In the genomic region with DNA sequence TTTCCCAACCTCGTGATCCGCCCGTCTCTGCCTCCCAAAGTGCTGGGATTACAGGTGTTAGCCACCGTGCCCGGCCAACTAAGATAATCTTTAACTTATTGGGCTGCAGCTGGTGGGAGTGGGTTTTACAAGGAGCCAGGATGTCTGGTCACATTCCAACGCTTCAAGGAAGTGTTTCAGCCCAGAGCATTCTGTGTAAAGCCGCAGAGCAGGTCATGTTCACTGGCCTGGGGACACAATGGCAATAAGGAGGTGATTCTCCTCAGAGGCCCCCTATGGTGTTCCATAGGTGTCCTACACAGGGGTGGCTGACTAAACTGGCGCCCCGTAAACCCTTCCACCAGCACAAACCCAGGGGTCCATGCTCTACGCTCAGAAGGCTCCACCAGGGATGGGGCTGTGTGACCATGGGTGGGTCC, we compare ENCODE assay signal across 8 cellular contexts. TPM values are rescaled to one million over a fixed set of nuclear protein-coding genes. Genes with fewer than 3 reads are reported as not detected.
DNase-seq lines count a peak whose midpoint lies in the region; ATAC-seq and TF ChIP-seq lines count a peak whose summit lies in the region.

No MANE protein-coding gene starts in this region.

- CTCF ChIA-PET in activated CD4-positive, alpha-beta T cell treated with anti-CD3 and anti-CD28 coated beads for 36 hours (lab: Charles Lee) = interaction anchor here (0.9 to 1.2 kb wide), 3 partner anchors 11 to 352 kb away, joined by 4 to 5 read pairs (median 5); no protein-coding TSS in a partner anchor
- CTCF ChIA-PET in activated B cell treated with CpG ODN at 0.5 μM for 24 hours (lab: Charles Lee) = no interaction called here

- no peaks in the 10 kb centered on the region for H3K27me3 Mint-ChIP-seq in activated CD4-positive, alpha-beta T cell treated with anti-CD3 and anti-CD28 coated beads for 36 hours
- H3K27me3 Mint-ChIP-seq in activated B cell treated with CpG ODN at 0.5 μM for 24 hours (no peaks in the 10 kb centered on the region), immature natural killer cell (ENCODE audit: low read depth in 3 of 3) (no peaks in the 10 kb centered on the region), HFFc6 (ENCODE audit: insufficient read depth) (peaks cover 5% of the 10 kb centered on the region)
- no peaks in the 10 kb centered on the region for H3K27me3 Mint-ChIP-seq in stimulated activated memory B cell treated with anti-CD40 and anti-IgM and Interleukin-4, amounts not matched to agents 10 μg/mL and 1 μg/mL and 100 μg/mL, for 72 hours

- POLR2A ChIA-PET in activated CD4-positive, alpha-beta T cell treated with anti-CD3 and anti-CD28 coated beads for 36 hours (lab: Charles Lee) = interaction anchor here (1.3 kb wide), 1 partner anchor 18 kb away, joined by 6 read pairs; no protein-coding TSS in a partner anchor
- POLR2A ChIA-PET in activated B cell treated with CpG ODN at 0.5 μM for 24 hours (lab: Charles Lee) = interaction anchor here (0.9 to 1.4 kb wide), 6 partner anchors 14 to 246 kb away, joined by 3 to 8 read pairs (median 4); a partner anchor contains a TSS

- H3K27ac Mint-ChIP-seq in activated CD4-positive, alpha-beta T cell treated with anti-CD3 and anti-CD28 coated beads for 36 hours = peak overlapping the region; percentile 63
- H3K27ac Mint-ChIP-seq in activated B cell treated with CpG ODN at 0.5 μM for 24 hours = no peak overlapping the region
- H3K27ac Mint-ChIP-seq in immature natural killer cell = peak overlapping the region in 3 of 6 donors; percentile 17 to 56 (median 49)
- peak overlapping the region; percentile 63 for H3K27ac Mint-ChIP-seq in stimulated activated memory B cell treated with anti-CD40 and anti-IgM and Interleukin-4, amounts not matched to agents 10 μg/mL and 1 μg/mL and 100 μg/mL, for 72 hours
- no peak overlapping the region for H3K27ac Mint-ChIP-seq in HFFc6

- TF ChIP-seq CTCF in activated B cell treated with CpG ODN at 0.5 μM for 24 hours (IDR thresholded peaks at IDR 0.05) (no peak), HFFc6 (IDR thresholded peaks at IDR 0.05) (no peak)

- no peaks in the 10 kb centered on the region for H3K36me3 Mint-ChIP-seq in activated CD4-positive, alpha-beta T cell treated with anti-CD3 and anti-CD28 coated beads for 36 hours (ENCODE audit: low read depth)
- no peaks in the 10 kb centered on the region for H3K36me3 Mint-ChIP-seq in activated B cell treated with CpG ODN at 0.5 μM for 24 hours (ENCODE audit: low read depth)
- no peaks in the 10 kb centered on the region for H3K36me3 Mint-ChIP-seq in immature natural killer cell
- H3K36me3 Mint-ChIP-seq in stimulated activated memory B cell treated with anti-CD40 and anti-IgM and Interleukin-4, amounts not matched to agents 10 μg/mL and 1 μg/mL and 100 μg/mL, for 72 hours = no peaks in the 10 kb centered on the region
- H3K36me3 Mint-ChIP-seq in HFFc6 (ENCODE audit: low read depth) = no peaks in the 10 kb centered on the region

- H3K4me3 Mint-ChIP-seq in activated CD4-positive, alpha-beta T cell treated with anti-CD3 and anti-CD28 coated beads for 36 hours = peak overlapping the region; percentile 61
- peak overlapping the region; percentile 69 for H3K4me3 Mint-ChIP-seq in activated B cell treated with CpG ODN at 0.5 μM for 24 hours
- peak overlapping the region in 3 of 5 donors; percentile 40 to 76 (median 66) for H3K4me3 Mint-ChIP-seq in immature natural killer cell
- H3K4me3 Mint-ChIP-seq in stimulated activated memory B cell treated with anti-CD40 and anti-IgM and Interleukin-4, amounts not matched to agents 10 μg/mL and 1 μg/mL and 100 μg/mL, for 72 hours = peak overlapping the region; percentile 76
- no peak overlapping the region for H3K4me3 Mint-ChIP-seq in HFFc6

- DNase-seq in activated CD4-positive, alpha-beta T cell treated with anti-CD3 and anti-CD28 coated beads for 36 hours = no peak
- DNase-seq in activated CD4-positive, alpha-beta T cell treated with anti-CD3 and anti-CD28 coated beads for 48 hours = no peak
- no peak for DNase-seq in activated B cell treated with CpG ODN at 0.5 μM for 24 hours
- no peak for DNase-seq in immature natural killer cell
- no peak for DNase-seq in HFFc6
- no peak for DNase-seq in NCI-H2171 treated with DMSO at 0.1 percent for 48 hours (lab: John Stamatoyannopoulos, UW)

- no peak for ATAC-seq in activated CD4-positive, alpha-beta T cell treated with anti-CD3 and anti-CD28 coated beads for 36 hours
- ATAC-seq in activated B cell treated with CpG ODN at 0.5 μM for 24 hours (ENCODE audit: low read depth) = no peak
- no peak for ATAC-seq in stimulated activated memory B cell treated with anti-CD40 and anti-IgM and Interleukin-4, amounts not matched to agents 10 μg/mL and 1 μg/mL and 100 μg/mL, for 72 hours
- ATAC-seq in GM19463 (IDR thresholded peaks at IDR 0.05; ENCODE audit: unreplicated experiment) = no peak

- H3K9me3 Mint-ChIP-seq in activated CD4-positive, alpha-beta T cell treated with anti-CD3 and anti-CD28 coated beads for 36 hours (ENCODE audit: low read depth) = no peaks in the 10 kb centered on the region
- H3K9me3 Mint-ChIP-seq in activated B cell treated with CpG ODN at 0.5 μM for 24 hours (no peaks in the 10 kb centered on the region), immature natural killer cell (no peaks in the 10 kb centered on the region), HFFc6 (no peaks in the 10 kb centered on the region)
- H3K9me3 Mint-ChIP-seq in stimulated activated memory B cell treated with anti-CD40 and anti-IgM and Interleukin-4, amounts not matched to agents 10 μg/mL and 1 μg/mL and 100 μg/mL, for 72 hours = no peaks in the 10 kb centered on the region

- intact Hi-C loops in activated CD4-positive, alpha-beta T cell treated with anti-CD3 and anti-CD28 coated beads for 36 hours (cut with DNase I, micrococcal nuclease) = no loop called here
- intact Hi-C loops in activated B cell treated with CpG ODN at 0.5 μM for 24 hours (cut with micrococcal nuclease) = no loop called here

- H3K4me1 Mint-ChIP-seq in activated CD4-positive, alpha-beta T cell treated with anti-CD3 and anti-CD28 coated beads for 36 hours = peaks cover 24% of the 10 kb centered on the region
- peaks cover 25% of the 10 kb centered on the region for H3K4me1 Mint-ChIP-seq in activated B cell treated with CpG ODN at 0.5 μM for 24 hours
- H3K4me1 Mint-ChIP-seq in immature natural killer cell = peaks cover 21% of the 10 kb centered on the region in 2 donors
- H3K4me1 Mint-ChIP-seq in stimulated activated memory B cell treated with anti-CD40 and anti-IgM and Interleukin-4, amounts not matched to agents 10 μg/mL and 1 μg/mL and 100 μg/mL, for 72 hours = peaks cover 28% of the 10 kb centered on the region
- H3K4me1 Mint-ChIP-seq in HFFc6 (ENCODE audit: low read depth) = peaks cover 6% of the 10 kb centered on the region

RNA-seq across cellular contexts. Expression of a gene that starts 1.2 kb away (rescaled TPM):
- total RNA-seq in activated CD4-positive, alpha-beta T cell treated with anti-CD3 and anti-CD28 coated beads for 36 hours = 1 to 10 TPM; 5.7 to 6.8 TPM
- 0.64 and 0.84 TPM in 2 replicates for total RNA-seq in activated B cell treated with CpG ODN at 0.5 μM for 24 hours
- polyA plus RNA-seq in immature natural killer cell = 1 to 10 TPM in 2 of 3 donors, under 1 TPM in 1; 0.81 to 4.7 (median 2.1) TPM
- total RNA-seq in HFFc6 (2021; fragmentation: NEBNext Ultra II Directional; extraction: Animal tissue kit (Norgen Biotek cat#: 25700)) = 10 to 100 TPM in 3 of 6 experiments, 1 to 10 TPM in 3; 3.0 to 12.4 (median 10.3) TPM

RNA-seq across cellular contexts. Expression of a gene that starts 17.1 kb away (rescaled TPM):
- 100 to 1,000 TPM; 103 to 127 TPM for total RNA-seq in activated CD4-positive, alpha-beta T cell treated with anti-CD3 and anti-CD28 coated beads for 36 hours
- 2.4 and 2.7 TPM in 2 replicates for total RNA-seq in activated B cell treated with CpG ODN at 0.5 μM for 24 hours
- polyA plus RNA-seq in immature natural killer cell = 100 to 1,000 TPM; 231 to 632 (median 323) TPM
- total RNA-seq in HFFc6 (2021; fragmentation: NEBNext Ultra II Directional; extraction: Animal tissue kit (Norgen Biotek cat#: 25700)) = under 1 TPM in 5 of 6 experiments, not detected in 1; 0.06 to 0.20 (median 0.12) TPM

Comparison
In these comparisons a context has a peak if more than half of its experiments do, and no peak if none do; other contexts are left out.
1. H3K27ac Mint-ChIP-seq: peak in activated CD4-positive, alpha-beta T cell treated with anti-CD3 and anti-CD28 coated beads for 36 hours (single experiment) and stimulated activated memory B cell treated with anti-CD40 and anti-IgM and Interleukin-4, amounts not matched to agents 10 μg/mL and 1 μg/mL and 100 μg/mL, for 72 hours (single experiment); none in activated B cell treated with CpG ODN at 0.5 μM for 24 hours (single experiment) and HFFc6 (single experiment).
2. RNA of a gene that starts 17.1 kb away (total RNA-seq): 103 to 127 TPM in activated CD4-positive, alpha-beta T cell treated with anti-CD3 and anti-CD28 coated beads for 36 hours; 2.4 to 2.7 TPM in activated B cell treated with CpG ODN at 0.5 μM for 24 hours and 0.06 to 0.20 TPM in HFFc6; every median in the first group is over 10 times any median in the second.